8 cellular contexts compared by ENCODE assay signal in the genomic region with DNA sequence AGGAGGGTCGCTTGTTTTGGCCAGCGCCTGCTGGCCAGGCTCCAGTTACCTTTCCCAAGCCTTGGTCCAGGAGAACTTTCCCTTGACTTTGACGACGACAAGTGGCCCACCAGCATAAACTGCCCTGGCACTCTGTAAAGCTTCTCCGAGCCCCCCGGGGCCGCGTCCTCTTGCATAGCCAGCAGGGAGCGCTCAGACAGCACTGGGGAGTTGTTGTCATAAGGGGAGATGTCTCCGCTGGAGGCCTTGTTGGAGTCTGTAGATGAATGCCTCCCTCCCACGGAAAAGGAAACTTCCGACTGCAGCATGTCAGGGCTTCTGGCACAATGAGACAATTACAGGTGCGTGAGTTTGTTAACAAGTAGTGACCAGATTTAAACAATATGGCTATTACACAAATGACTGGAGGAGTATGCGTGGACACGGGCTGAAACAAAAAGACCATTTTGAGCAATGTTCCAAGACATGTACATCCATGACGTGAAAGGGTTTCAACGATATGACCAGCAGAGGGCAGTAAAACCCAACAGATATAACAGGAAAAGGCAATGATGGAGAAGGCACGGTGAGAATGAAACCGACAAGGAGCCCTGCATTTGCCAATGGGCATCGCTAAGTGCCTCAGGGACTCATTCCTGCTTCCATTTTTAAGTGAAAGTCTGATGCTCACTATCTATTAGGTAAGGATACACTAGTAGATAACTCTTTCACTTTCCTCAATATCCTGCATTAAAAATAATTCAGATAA.
DNase-seq lines count a peak whose midpoint lies in the region; ATAC-seq lines count a peak whose summit lies in the region.

No MANE protein-coding gene starts in this region.

- no peaks in the 10 kb centered on the region for H3K9me3 ChIP-seq in HUES6 (ENCODE audit: control insufficient read depth, insufficient read depth, low read depth, low read length)

- H3K27me3 ChIP-seq in HUES6 (ENCODE audit: control insufficient read depth, insufficient read depth, low read length) = no peaks in the 10 kb centered on the region; the same call in 1 of the 2 replicates

- DNase-seq in DMS153 (lab: John Stamatoyannopoulos, UW) (peak; percentile 42), NOMO-1 treated with DMSO at 0.1 percent for 48 hours (lab: John Stamatoyannopoulos, UW; ENCODE audit: unreplicated experiment) (peak; percentile 53), fibroblast of the conjunctiva (ENCODE audit: low read depth) (peak; percentile 74), nucleus accumbens (lab: John Stamatoyannopoulos, UW) (peak in 43 of 56 donors; percentile 1 to 61 (median 22)), 8988T (no peak)
- peak; percentile 34 for DNase-seq in activated T-cell treated with anti-CD3 and anti-CD28 coated beads, Interleukin-2, amount 50 U/mL, for 24 hours

- H3K27ac ChIP-seq in HUES6 (ENCODE audit: low read depth, low read length) = no peak overlapping the region

- ATAC-seq in GM21367 (IDR thresholded peaks at IDR 0.05; ENCODE audit: unreplicated experiment) = peak; percentile 82

- H3K36me3 Mint-ChIP-seq in activated T-cell treated with anti-CD3 and anti-CD28 coated beads, Interleukin-2, amount 50 U/mL, for 24 hours (ENCODE audit: low read depth) = no peaks in the 10 kb centered on the region

- H3K4me3 Mint-ChIP-seq in activated T-cell treated with anti-CD3 and anti-CD28 coated beads, Interleukin-2, amount 50 U/mL, for 24 hours = peak overlapping the region; percentile 38

- peak overlapping the region; percentile 42 for H3K4me3 ChIP-seq in HUES6 (ENCODE audit: low read depth, low read length)

- H3K27ac Mint-ChIP-seq in activated T-cell treated with anti-CD3 and anti-CD28 coated beads, Interleukin-2, amount 50 U/mL, for 24 hours = no peak overlapping the region

- H3K4me1 Mint-ChIP-seq in activated T-cell treated with anti-CD3 and anti-CD28 coated beads, Interleukin-2, amount 50 U/mL, for 24 hours (ENCODE audit: low read depth) = peaks cover 3% of the 10 kb centered on the region

- H3K9ac ChIP-seq in HUES6 (ENCODE audit: low read length) = no peak overlapping the region

- no peaks in the 10 kb centered on the region for H3K9me3 Mint-ChIP-seq in activated T-cell treated with anti-CD3 and anti-CD28 coated beads, Interleukin-2, amount 50 U/mL, for 24 hours

- no peaks in the 10 kb centered on the region for H3K4me1 ChIP-seq in HUES6 (ENCODE audit: control insufficient read depth, insufficient read depth, low read length)

- H3K27me3 Mint-ChIP-seq in activated T-cell treated with anti-CD3 and anti-CD28 coated beads, Interleukin-2, amount 50 U/mL, for 24 hours = peaks cover 49% of the 10 kb centered on the region

- no peaks in the 10 kb centered on the region for H3K36me3 ChIP-seq in HUES6 (ENCODE audit: control insufficient read depth, insufficient read depth, low read length)
